Comparison of ENCODE assay signal across 1 cellular context in genomic region chrX:38273453-38273852, GRCh38.
TF ChIP-seq lines count a peak whose summit lies in the region.

No MANE protein-coding gene starts in this region.

TF ChIP-seq in A549, 52 proteins besides CTCF, POLR2A, EP300 and RAD21 (continued from another document):
- TF ChIP-seq, protein P1, sequence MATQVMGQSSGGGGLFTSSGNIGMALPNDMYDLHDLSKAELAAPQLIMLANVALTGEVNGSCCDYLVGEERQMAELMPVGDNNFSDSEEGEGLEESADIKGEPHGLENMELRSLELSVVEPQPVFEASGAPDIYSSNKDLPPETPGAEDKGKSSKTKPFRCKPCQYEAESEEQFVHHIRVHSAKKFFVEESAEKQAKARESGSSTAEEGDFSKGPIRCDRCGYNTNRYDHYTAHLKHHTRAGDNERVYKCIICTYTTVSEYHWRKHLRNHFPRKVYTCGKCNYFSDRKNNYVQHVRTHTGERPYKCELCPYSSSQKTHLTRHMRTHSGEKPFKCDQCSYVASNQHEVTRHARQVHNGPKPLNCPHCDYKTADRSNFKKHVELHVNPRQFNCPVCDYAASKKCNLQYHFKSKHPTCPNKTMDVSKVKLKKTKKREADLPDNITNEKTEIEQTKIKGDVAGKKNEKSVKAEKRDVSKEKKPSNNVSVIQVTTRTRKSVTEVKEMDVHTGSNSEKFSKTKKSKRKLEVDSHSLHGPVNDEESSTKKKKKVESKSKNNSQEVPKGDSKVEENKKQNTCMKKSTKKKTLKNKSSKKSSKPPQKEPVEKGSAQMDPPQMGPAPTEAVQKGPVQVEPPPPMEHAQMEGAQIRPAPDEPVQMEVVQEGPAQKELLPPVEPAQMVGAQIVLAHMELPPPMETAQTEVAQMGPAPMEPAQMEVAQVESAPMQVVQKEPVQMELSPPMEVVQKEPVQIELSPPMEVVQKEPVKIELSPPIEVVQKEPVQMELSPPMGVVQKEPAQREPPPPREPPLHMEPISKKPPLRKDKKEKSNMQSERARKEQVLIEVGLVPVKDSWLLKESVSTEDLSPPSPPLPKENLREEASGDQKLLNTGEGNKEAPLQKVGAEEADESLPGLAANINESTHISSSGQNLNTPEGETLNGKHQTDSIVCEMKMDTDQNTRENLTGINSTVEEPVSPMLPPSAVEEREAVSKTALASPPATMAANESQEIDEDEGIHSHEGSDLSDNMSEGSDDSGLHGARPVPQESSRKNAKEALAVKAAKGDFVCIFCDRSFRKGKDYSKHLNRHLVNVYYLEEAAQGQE (IDR thresholded peaks at IDR 0.05): no peak
